In genomic region chr12:54891717-54892478, GRCh38 we compare ENCODE assay signal across 13 cellular contexts. TPM values are rescaled to one million over a fixed set of nuclear protein-coding genes. Genes with fewer than 3 reads are reported as not detected.
A peak's percentile ranks its signal among the peaks of the same experiment; 100 is the strongest.
DNase-seq lines count a peak whose midpoint lies in the region; ATAC-seq and TF ChIP-seq lines count a peak whose summit lies in the region.
"Had no signal": no experiment of that assay in that cellular context is flagged by ENCODE, and none has a peak within 500 bp of the region (broad histone marks: within the 10 kb centered on the region; RNA-seq: fewer than 3 reads in every experiment).

No MANE protein-coding gene starts in this region.

- TF ChIP-seq CTCF in mucosa of descending colon (IDR thresholded peaks at IDR 0.05): no peak

- 0 out of 2 replicates have a peak overlapping the region, but pooled peaks have one; percentile 33 for H3K27ac ChIP-seq in SK-N-MC
- H3K27ac ChIP-seq in effector memory CD4-positive, alpha-beta T cell (ENCODE audit: insufficient read depth, low read length, poor library complexity, severe bottlenecking): no peak overlapping the region

- peak; percentile 98 for ATAC-seq in mucosa of descending colon
- ATAC-seq in GM21825 (IDR thresholded peaks at IDR 0.05; ENCODE audit: unreplicated experiment): no peak
- no peak for ATAC-seq in GM18519 (IDR thresholded peaks at IDR 0.05; ENCODE audit: low FRiP score, unreplicated experiment)
- ATAC-seq: activated CD8-positive, alpha-beta memory T cell treated with anti-CD3 and anti-CD28 coated beads, Interleukin-2, amount 10 ng/mL, durations not matched to agents 7 days and 5 days; stimulated activated effector memory CD8-positive, alpha-beta T cell treated with anti-CD3 and anti-CD28 coated beads, Interleukin-12 subunit alpha, Interleukin-12 subunit beta, amount 100 ng/mL, for 72 hours had no signal

- DNase-seq in H4 (ENCODE audit: low spot score) (peak; percentile 88), NCI-H2029 treated with DMSO at 0.1 percent for 48 hours (lab: John Stamatoyannopoulos, UW) (peak; percentile 96), SK-N-MC (ENCODE audit: low read depth, low spot score) (peak; percentile 24), mucosa of descending colon (peak in 2 of 3 donors; percentile 27 to 65), retina (no peak)
- no peak for DNase-seq in effector memory CD4-positive, alpha-beta T cell
- DNase-seq: activated CD8-positive, alpha-beta memory T cell treated with anti-CD3 and anti-CD28 coated beads, Interleukin-2, amount 10 ng/mL, durations not matched to agents 7 days and 5 days; NCI-H1048 had no signal

- H3K27me3 ChIP-seq in effector memory CD4-positive, alpha-beta T cell (replicated peaks; ENCODE audit: control insufficient read depth, insufficient read depth, low read length, poor library complexity, severe bottlenecking): no peaks in the 10 kb centered on the region

- H3K9ac ChIP-seq in SK-N-MC (ENCODE audit: insufficient read length): no peak overlapping the region

- intact Hi-C loops in mucosa of descending colon (cut with DNase I, micrococcal nuclease): no loop called here

- peaks cover 5% of the 10 kb centered on the region for H3K4me1 ChIP-seq in mucosa of descending colon (ENCODE audit: low read depth)
- no peaks in the 10 kb centered on the region for H3K4me1 ChIP-seq in effector memory CD4-positive, alpha-beta T cell (ENCODE audit: control insufficient read depth, insufficient read depth, low read length, poor library complexity, severe bottlenecking)

- H3K9me3 ChIP-seq in SK-N-MC (ENCODE audit: low read depth, low read length): no peaks in the 10 kb centered on the region; the same call in 1 of the 2 replicates
- H3K9me3 ChIP-seq in mucosa of descending colon: no peaks in the 10 kb centered on the region
- H3K9me3 ChIP-seq in effector memory CD4-positive, alpha-beta T cell (ENCODE audit: control insufficient read depth, low read length): no peaks in the 10 kb centered on the region

- H3K36me3 ChIP-seq in SK-N-MC (ENCODE audit: insufficient read depth, low read length) (no peaks in the 10 kb centered on the region), mucosa of descending colon (ENCODE audit: low read depth) (no peaks in the 10 kb centered on the region)
- H3K36me3 ChIP-seq in effector memory CD4-positive, alpha-beta T cell (ENCODE audit: control insufficient read depth, insufficient read depth, low read length): no peaks in the 10 kb centered on the region

- H3K4me3 ChIP-seq in SK-N-MC (no peak overlapping the region), mucosa of descending colon (no peak overlapping the region)
- H3K4me3 ChIP-seq in effector memory CD4-positive, alpha-beta T cell (ENCODE audit: insufficient read depth, low read depth, low read length, poor library complexity, severe bottlenecking): no peak overlapping the region

RNA-seq across cellular contexts. Expression of gene MUCL1, which starts 37.6 kb away (rescaled TPM):
- not detected in 2 replicates for total RNA-seq in H4 (2014; rRNA removed; shearing (Covaris generic))
- not detected for total RNA-seq in mucosa of descending colon
- total RNA-seq: activated CD8-positive, alpha-beta memory T cell treated with anti-CD3 and anti-CD28 coated beads, Interleukin-2, amount 10 ng/mL, durations not matched to agents 7 days and 5 days; dermis microvascular lymphatic vessel endothelial cell; RPMI7951 had no signal

Comparison
In these comparisons a context has a peak if more than half of its experiments do, and no peak if none do; other contexts are left out.
1. DNase-seq: peak in H4 (single experiment), NCI-H2029 treated with DMSO at 0.1 percent for 48 hours (single experiment), SK-N-MC (single experiment) and mucosa of descending colon (2 of 3); none in effector memory CD4-positive, alpha-beta T cell (0 of 3) and retina (single experiment).